ENCODE assay signal across 14 cellular contexts in the genomic region with DNA sequence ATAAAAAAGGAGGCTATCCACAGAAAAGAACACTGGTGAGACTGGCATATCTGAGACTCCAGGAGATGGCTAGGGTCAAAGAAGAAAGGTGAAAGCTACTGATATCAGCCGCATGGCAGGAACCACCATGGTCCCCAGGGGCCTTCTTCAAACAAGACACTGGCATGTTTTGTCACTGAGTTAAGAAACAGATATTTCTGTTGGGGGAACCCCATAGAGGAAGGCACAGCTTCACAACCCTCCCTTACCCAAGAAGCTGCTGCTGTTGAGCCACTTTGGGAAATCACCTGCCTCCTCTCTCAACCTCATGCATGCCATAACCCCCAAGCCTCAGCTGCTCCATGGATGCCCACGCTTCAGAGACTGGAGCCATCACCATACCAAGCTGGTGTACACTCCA. TPM values are rescaled to one million over a fixed set of nuclear protein-coding genes. Genes with fewer than 3 reads are reported as not detected.
DNase-seq lines count a peak whose midpoint lies in the region; ATAC-seq and TF ChIP-seq lines count a peak whose summit lies in the region.
"Had no signal": no experiment of that assay in that cellular context is flagged by ENCODE, and none has a peak within 500 bp of the region (broad histone marks: within the 10 kb centered on the region; RNA-seq: fewer than 3 reads in every experiment).

No MANE protein-coding gene starts in this region.

- no peaks in the 10 kb centered on the region for H3K9me2 ChIP-seq in hepatocyte (replicated peaks; ENCODE audit: insufficient read depth)

- no peaks in the 10 kb centered on the region for H3K79me2 ChIP-seq in hepatocyte

- H4K20me1 ChIP-seq in hepatocyte (ENCODE audit: insufficient read depth, poor library complexity, severe bottlenecking), result no peaks in the 10 kb centered on the region

- peak overlapping the region; percentile 89 for H3K27ac ChIP-seq in hepatocyte
- H3K27ac ChIP-seq: GM23248, stomach, VCaP had no signal

- H3K27me3 ChIP-seq in hepatocyte, result no peaks in the 10 kb centered on the region
- H3K27me3 ChIP-seq: stomach had no signal

- WGBS in hepatocyte (ENCODE audit: low lambda C conversion rate, missing lambda C conversion rate), result 70% methylated on average over 2 of the region's 2 CpGs

- peak; percentile 95 for ATAC-seq in GM18517 (IDR thresholded peaks at IDR 0.05; ENCODE audit: unreplicated experiment)
- ATAC-seq in GM21447 (IDR thresholded peaks at IDR 0.05; ENCODE audit: unreplicated experiment), result peak; percentile 99
- ATAC-seq in HG03108 (IDR thresholded peaks at IDR 0.05; ENCODE audit: unreplicated experiment), result peak; percentile 99
- no peak for ATAC-seq in HG03521 (IDR thresholded peaks at IDR 0.05; ENCODE audit: unreplicated experiment)
- ATAC-seq: natural killer cell treated with Interleukin-12 subunit alpha and Interleukin-12 subunit beta and Interleukin-15 and Interleukin-18, amount 100 ng/mL, for 72 hours had no signal

- TF ChIP-seq CTCF in hepatocyte (IDR thresholded peaks at IDR 0.05; ENCODE audit: poor library complexity), result no peak

- H3K36me3 ChIP-seq in hepatocyte (replicated peaks; ENCODE audit: insufficient read depth, low read depth), result no peaks in the 10 kb centered on the region
- H3K36me3 ChIP-seq: stomach had no signal

- no peaks in the 10 kb centered on the region for H3K4me1 ChIP-seq in hepatocyte (ENCODE audit: insufficient read depth)

- no peak for DNase-seq in hepatocyte (ENCODE audit: low spot score)
- DNase-seq in activated effector memory CD4-positive, alpha-beta T cell treated with Interleukin-2 at 50 U/mL for 16 hours, result no peak
- no peak for DNase-seq in NCI-H1436 (lab: John Stamatoyannopoulos, UW)
- DNase-seq in NCI-H146 treated with DMSO at 0.1 percent for 48 hours (lab: John Stamatoyannopoulos, UW; ENCODE audit: unreplicated experiment), result no peak
- DNase-seq: DMS 273 treated with DMSO at 0.1 percent for 48 hours, GM23248, stomach had no signal

- no peak overlapping the region for H2AFZ ChIP-seq in hepatocyte
- H2AFZ ChIP-seq: GM23248 had no signal

- no peak overlapping the region for H3K4me3 ChIP-seq in hepatocyte
- H3K4me3 ChIP-seq: GM23248, stomach had no signal

- H3K4me2 ChIP-seq in hepatocyte, result no peak overlapping the region

- no peaks in the 10 kb centered on the region for H3K9me3 ChIP-seq in hepatocyte (ENCODE audit: low read depth)
- H3K9me3 ChIP-seq: stomach had no signal

RNA-seq across cellular contexts. Expression of a gene that starts 13.3 kb away (rescaled TPM):
- 25.9 and 31.3 TPM in 2 replicates for total RNA-seq in hepatocyte
- polyA plus RNA-seq in hepatocyte, result 15.9 and 21.2 TPM in 2 replicates
- total RNA-seq: GM23248; MCF 10A; natural killer cell treated with Interleukin-12 subunit alpha and Interleukin-12 subunit beta and Interleukin-15 and Interleukin-18, amount 100 ng/mL, for 72 hours had no signal
- polyA plus RNA-seq: GM23248 had no signal
